In genomic region chr19:54448037-54448773, GRCh38 we compare ENCODE assay signal across 8 cellular contexts. TPM values are rescaled to one million over a fixed set of nuclear protein-coding genes. Genes with fewer than 3 reads are reported as not detected.
DNase-seq lines count a peak whose midpoint lies in the region; ATAC-seq and TF ChIP-seq lines count a peak whose summit lies in the region.

No MANE protein-coding gene starts in this region.

- no peak for TF ChIP-seq POLR2A in adrenal gland (IDR thresholded peaks at IDR 0.05)

- peak overlapping the region; percentile 48 for H4K91ac ChIP-seq in trophoblast cell (ENCODE audit: low read depth, low read length)

- H3K4ac ChIP-seq in trophoblast cell (ENCODE audit: low read depth, low read length): peak overlapping the region; percentile 5

- peak overlapping the region; percentile 6 for H4K12ac ChIP-seq in trophoblast cell (ENCODE audit: low read depth, low read length)

- no peak overlapping the region for H2BK5ac ChIP-seq in trophoblast cell (ENCODE audit: low read depth, low read length, poor library complexity)

- H3K14ac ChIP-seq in trophoblast cell (ENCODE audit: low read length): peak overlapping the region; percentile 52

- peak overlapping the region; percentile 34 for H3K18ac ChIP-seq in trophoblast cell (ENCODE audit: low read length)

- peak overlapping the region; percentile 78 for H3K4me3 ChIP-seq in HFF-Myc (replicated peaks; ENCODE audit: low read depth, low read length)
- H3K4me3 ChIP-seq in Panc1 (ENCODE audit: low read depth in 2 of 2, low read length in 2 of 2): peak overlapping the region; percentile 85 to 97
- H3K4me3 ChIP-seq in adrenal gland: peak overlapping the region; percentile 56 to 92 (median 86)
- H3K4me3 ChIP-seq in trophoblast cell (ENCODE audit: low read depth, low read length): peak overlapping the region; percentile 89

- H3K27ac ChIP-seq in Panc1 (ENCODE audit: low read length) (peak overlapping the region; percentile 96), adrenal gland (peak overlapping the region; percentile 88 to 99 (median 93)), trophoblast cell (ENCODE audit: low read depth, low read length) (peak overlapping the region; percentile 44)

- DNase-seq in Caki2 (ENCODE audit: low read depth) (peak; percentile 73), HFF-Myc (ENCODE audit: extremely low read depth, low read depth) (no peak), Panc1 (ENCODE audit: low read depth, low spot score) (no peak), adrenal gland (peak; percentile 67 to 82 (median 73)), left cardiac atrium (peak; percentile 67), trophoblast cell (peak; percentile 77 to 82), 8988T (no peak), T-helper 9 cell (no peak)

- H3K23ac ChIP-seq in trophoblast cell (ENCODE audit: low read length): no peak overlapping the region

- H3K27me3 ChIP-seq in Panc1 (ENCODE audit: control insufficient read depth, insufficient read depth, low read length): no peaks in the 10 kb centered on the region
- no peaks in the 10 kb centered on the region for H3K27me3 ChIP-seq in adrenal gland
- H3K27me3 ChIP-seq in trophoblast cell (ENCODE audit: insufficient read depth, low read length): no peaks in the 10 kb centered on the region

- no peak overlapping the region for H2AK5ac ChIP-seq in trophoblast cell (ENCODE audit: low read length)

- peak overlapping the region; percentile 87 for H3K9ac ChIP-seq in trophoblast cell (ENCODE audit: low read length)

- CTCF ChIA-PET in Panc1 (lab: Charles Lee): interaction anchor here (1.1 kb wide), 1 partner anchor 9 kb away, joined by 4 read pairs; no protein-coding TSS in a partner anchor

- H2BK120ac ChIP-seq in trophoblast cell (ENCODE audit: insufficient read depth, low read length, poor library complexity): peak overlapping the region; percentile 7

- intact Hi-C loops in Panc1 (cut with micrococcal nuclease; ENCODE audit: unreplicated experiment): no loop called here
- intact Hi-C loops in adrenal gland (cut with DNase I): no loop called here
- intact Hi-C loops in left cardiac atrium (cut with DNase I): no loop called here

- H3K4me2 ChIP-seq in trophoblast cell (ENCODE audit: low read length): peak overlapping the region; percentile 87

- ATAC-seq in Panc1 (peak; percentile 53), left cardiac atrium (peak; percentile 20 to 48)

- H2AFZ ChIP-seq in trophoblast cell (ENCODE audit: insufficient read depth, low read length, poor library complexity): peak overlapping the region; percentile 9

- POLR2A ChIA-PET in Panc1 (lab: Charles Lee): interaction anchor here (0.6 to 1.9 kb wide), 5 partner anchors 10 to 579 kb away, joined by 3 to 20 read pairs (median 4); partner anchors contain the start of gene LENG9

- no TSS peak for BruUV-seq in Panc1 (replicated peaks; lab: Mats Ljungman, UMichigan)

- peaks cover 12% of the 10 kb centered on the region for H3K79me1 ChIP-seq in trophoblast cell (ENCODE audit: low read length)

- TF ChIP-seq CTCF in HFF-Myc (IDR thresholded peaks at IDR 0.05; ENCODE audit: low read depth, low read length, missing control alignments) (no peak), Panc1 (IDR thresholded peaks at IDR 0.05) (no peak), adrenal gland (IDR thresholded peaks at IDR 0.05) (peak in 3 of 6 experiments; percentile 3 to 25 (median 3))

- peak overlapping the region; percentile 52 for H4K8ac ChIP-seq in trophoblast cell (ENCODE audit: low read depth, low read length)

- 0 to 3% (median 1%) methylated on average over 21 to 34 of the region's 34 CpGs for WGBS in adrenal gland, 4 donors
- no CpG with 5 or more reads among the region's 34 CpGs for WGBS in trophoblast cell (ENCODE audit: extremely low coverage, insufficient coverage, insufficient read length)

- peaks cover 20% of the 10 kb centered on the region for H3K4me1 ChIP-seq in Panc1 (ENCODE audit: control insufficient read depth, insufficient read depth, low read length)
- H3K4me1 ChIP-seq in adrenal gland (replicated peaks in 1 of 2): peaks cover 12 to 34% of the 10 kb centered on the region in 2 donors
- H3K4me1 ChIP-seq in trophoblast cell (ENCODE audit: control insufficient read depth in 1 of 2, insufficient read depth in 2 of 2, low read length in 2 of 2): peaks cover 3 to 7% of the 10 kb centered on the region in 2 experiments

- no peaks in the 10 kb centered on the region for H3K9me3 ChIP-seq in Panc1 (ENCODE audit: control insufficient read depth, insufficient read depth, low read depth, low read length)
- H3K9me3 ChIP-seq in adrenal gland (replicated peaks in 1 of 3): no peaks in the 10 kb centered on the region
- no peaks in the 10 kb centered on the region for H3K9me3 ChIP-seq in trophoblast cell (ENCODE audit: insufficient read depth, low read depth, low read length)

- H3K36me3 ChIP-seq in Panc1 (ENCODE audit: control insufficient read depth, insufficient read depth, low read length): peaks cover 21% of the 10 kb centered on the region
- peaks cover 0 to 36% of the 10 kb centered on the region in 2 donors for H3K36me3 ChIP-seq in adrenal gland (replicated peaks in 1 of 2)
- peaks cover 23 to 27% of the 10 kb centered on the region in 2 experiments for H3K36me3 ChIP-seq in trophoblast cell (ENCODE audit: control insufficient read depth in 1 of 2, insufficient read depth in 2 of 2, low read length in 2 of 2)

- H3K79me2 ChIP-seq in trophoblast cell (ENCODE audit: control insufficient read depth, insufficient read depth, low read length, poor library complexity): peaks cover 22% of the 10 kb centered on the region

- no peak overlapping the region for H2BK12ac ChIP-seq in trophoblast cell (ENCODE audit: low read length)

- in situ Hi-C loops in Caki2 (cut with HindIII; ENCODE audit: low pct_unique_long_range_greater_than_20kb, low sequenced_read_pairs) (no loop called here), Panc1 (cut with HindIII; ENCODE audit: low pct_unique_long_range_greater_than_20kb, low sequenced_read_pairs) (no loop called here)

RNA-seq across cellular contexts. Expression of gene LENG8, which starts 0.8 kb away (rescaled TPM):
- total RNA-seq in Caki2 (2014; rRNA removed; shearing (Covaris generic); ENCODE audit: low replicate concordance): 3.6 and 12.0 TPM in 2 replicates
- total RNA-seq in Panc1 (2021; ENCODE audit: unreplicated experiment) (268 TPM), adrenal gland (100 to 1,000 TPM in 4 of 8 donors, 10 to 100 TPM in 4; 33.6 to 207 (median 90.8) TPM), left cardiac atrium (10 to 100 TPM; 66.6 to 76.5 TPM)
- 274 TPM for polyA plus RNA-seq in Panc1 (2012; ENCODE audit: insufficient read length)
- 100 to 1,000 TPM in 2 of 3 donors, 10 to 100 TPM in 1; 17.4 to 725 (median 247) TPM for polyA plus RNA-seq in adrenal gland
- 109 and 112 TPM in 2 replicates for polyA plus RNA-seq in trophoblast cell (2013)

RNA-seq across cellular contexts. Expression of gene LENG9, which starts 15.4 kb away (rescaled TPM):
- total RNA-seq in Caki2 (2014; rRNA removed; shearing (Covaris generic); ENCODE audit: low replicate concordance): 6.0 and 8.6 TPM in 2 replicates
- total RNA-seq in Panc1 (2021; ENCODE audit: unreplicated experiment): 5.1 TPM
- polyA plus RNA-seq in Panc1 (2012; ENCODE audit: insufficient read length): 10.9 TPM
- 10 to 100 TPM in 2 of 8 donors, 1 to 10 TPM in 6; 6.3 to 15.3 (median 8.6) TPM for total RNA-seq in adrenal gland
- polyA plus RNA-seq in adrenal gland: 1 to 10 TPM; 1.3 to 4.2 (median 3.1) TPM
- total RNA-seq in left cardiac atrium: 1 to 10 TPM; 3.3 to 5.4 TPM
- 0.68 and 0.73 TPM in 2 replicates for polyA plus RNA-seq in trophoblast cell (2013)

RNA-seq across cellular contexts. Expression of gene CDC42EP5, which starts 24.9 kb away (rescaled TPM):
- total RNA-seq in Caki2 (2014; rRNA removed; shearing (Covaris generic); ENCODE audit: low replicate concordance): 0.93 TPM in 1 of 2 replicates, not detected in the other
- total RNA-seq in Panc1 (2021; ENCODE audit: unreplicated experiment) (7.1 TPM), adrenal gland (10 to 100 TPM in 7 of 8 donors, 1 to 10 TPM in 1; 9.7 to 27.9 (median 15.7) TPM), left cardiac atrium (10 to 100 TPM; 13.0 to 25.0 TPM)
- 15.4 TPM for polyA plus RNA-seq in Panc1 (2012; ENCODE audit: insufficient read length)
- polyA plus RNA-seq in adrenal gland: 10 to 100 TPM in 2 of 3 donors, under 1 TPM in 1; 0.44 to 36.0 (median 16.5) TPM
- 9.5 and 12.2 TPM in 2 replicates for polyA plus RNA-seq in trophoblast cell (2013)

RNA-seq across cellular contexts. Expression of gene TTYH1, which starts 32.9 kb away (rescaled TPM):
- total RNA-seq in Caki2 (2014; rRNA removed; shearing (Covaris generic); ENCODE audit: low replicate concordance): not detected in 2 replicates
- total RNA-seq in Panc1 (2021; ENCODE audit: unreplicated experiment) (0.62 TPM), adrenal gland (1 to 10 TPM in 2 of 8 donors, under 1 TPM in 3, not detected in 3; 0.61 to 3.3 (median 0.81) TPM), left cardiac atrium (1 to 10 TPM; 1.9 to 3.0 TPM)
- polyA plus RNA-seq in Panc1 (2012; ENCODE audit: insufficient read length): 1.4 TPM
- polyA plus RNA-seq in adrenal gland: 1 to 10 TPM in 2 of 3 donors, not detected in 1; 1.6 to 1.7 TPM
- polyA plus RNA-seq in trophoblast cell (2013): 1.1 and 2.4 TPM in 2 replicates

RNA-seq across cellular contexts. Expression of gene LAIR2, which starts 54.4 kb away (rescaled TPM):
- not detected in 2 replicates for total RNA-seq in Caki2 (2014; rRNA removed; shearing (Covaris generic); ENCODE audit: low replicate concordance)
- total RNA-seq in Panc1 (2021; ENCODE audit: unreplicated experiment) (not detected), adrenal gland (1 to 10 TPM in 1 of 8 donors, under 1 TPM in 1, not detected in 6; 0.91 to 1.4 TPM), left cardiac atrium (1 to 10 TPM in 1 of 2 donors, not detected in 1; 1.1 TPM)
- not detected for polyA plus RNA-seq in Panc1 (2012; ENCODE audit: insufficient read length)
- polyA plus RNA-seq in adrenal gland: not detected
- polyA plus RNA-seq in trophoblast cell (2013): not detected in 2 replicates

Comparison
In these comparisons a context has a peak if more than half of its experiments do, and no peak if none do; other contexts are left out.
1. DNase-seq: peak in Caki2 (single experiment), adrenal gland (7 of 7), left cardiac atrium (single experiment) and trophoblast cell (2 of 2); none in HFF-Myc (single experiment), Panc1 (single experiment), 8988T (single experiment) and T-helper 9 cell (single experiment).
2. H3K27ac ChIP-seq: peak in every context shown above with its lines; median percentile 96 in Panc1; 93 in adrenal gland; 44 in trophoblast cell.
3. Peak in every context shown above with its lines, with median percentiles within 50 percentile points of each other: H3K4me3 ChIP-seq.